1 cellular context compared by ENCODE assay signal in genomic region chr21:36257657-36258056, GRCh38.
TF ChIP-seq lines count a peak whose summit lies in the region.

No MANE protein-coding gene starts in this region.

TF ChIP-seq in GM12878, 131 proteins besides CTCF, POLR2A, EP300 and RAD21 (continued from another document):
- TF ChIP-seq, protein P1, sequence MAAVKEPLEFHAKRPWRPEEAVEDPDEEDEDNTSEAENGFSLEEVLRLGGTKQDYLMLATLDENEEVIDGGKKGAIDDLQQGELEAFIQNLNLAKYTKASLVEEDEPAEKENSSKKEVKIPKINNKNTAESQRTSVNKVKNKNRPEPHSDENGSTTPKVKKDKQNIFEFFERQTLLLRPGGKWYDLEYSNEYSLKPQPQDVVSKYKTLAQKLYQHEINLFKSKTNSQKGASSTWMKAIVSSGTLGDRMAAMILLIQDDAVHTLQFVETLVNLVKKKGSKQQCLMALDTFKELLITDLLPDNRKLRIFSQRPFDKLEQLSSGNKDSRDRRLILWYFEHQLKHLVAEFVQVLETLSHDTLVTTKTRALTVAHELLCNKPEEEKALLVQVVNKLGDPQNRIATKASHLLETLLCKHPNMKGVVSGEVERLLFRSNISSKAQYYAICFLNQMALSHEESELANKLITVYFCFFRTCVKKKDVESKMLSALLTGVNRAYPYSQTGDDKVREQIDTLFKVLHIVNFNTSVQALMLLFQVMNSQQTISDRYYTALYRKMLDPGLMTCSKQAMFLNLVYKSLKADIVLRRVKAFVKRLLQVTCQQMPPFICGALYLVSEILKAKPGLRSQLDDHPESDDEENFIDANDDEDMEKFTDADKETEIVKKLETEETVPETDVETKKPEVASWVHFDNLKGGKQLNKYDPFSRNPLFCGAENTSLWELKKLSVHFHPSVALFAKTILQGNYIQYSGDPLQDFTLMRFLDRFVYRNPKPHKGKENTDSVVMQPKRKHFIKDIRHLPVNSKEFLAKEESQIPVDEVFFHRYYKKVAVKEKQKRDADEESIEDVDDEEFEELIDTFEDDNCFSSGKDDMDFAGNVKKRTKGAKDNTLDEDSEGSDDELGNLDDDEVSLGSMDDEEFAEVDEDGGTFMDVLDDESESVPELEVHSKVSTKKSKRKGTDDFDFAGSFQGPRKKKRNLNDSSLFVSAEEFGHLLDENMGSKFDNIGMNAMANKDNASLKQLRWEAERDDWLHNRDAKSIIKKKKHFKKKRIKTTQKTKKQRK (IDR thresholded peaks at IDR 0.05; ENCODE audit: low read depth, low read length), result no peak
